22 cellular contexts compared by ENCODE assay signal in the genomic region with DNA sequence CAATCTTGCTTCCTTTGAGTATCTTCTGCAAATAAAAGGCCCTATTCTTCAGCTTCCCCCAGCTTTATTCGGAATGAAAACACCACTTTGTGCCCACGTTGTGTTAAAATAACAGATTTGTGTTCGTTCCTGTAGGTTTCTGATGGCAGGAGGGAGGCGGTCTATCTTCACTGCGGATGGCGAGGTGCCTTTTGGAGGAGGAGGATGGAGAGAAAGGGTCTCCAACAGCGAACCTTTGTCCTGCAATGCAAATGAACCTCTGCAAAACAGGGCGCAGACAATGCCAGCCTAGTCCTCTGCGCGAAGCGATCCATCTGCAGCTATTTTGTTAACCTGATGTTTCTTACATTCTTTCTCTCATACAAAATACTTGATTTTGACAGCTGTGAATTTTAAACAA.
DNase-seq lines count a peak whose midpoint lies in the region; ATAC-seq and TF ChIP-seq lines count a peak whose summit lies in the region.
"Had no signal": no experiment of that assay in that cellular context is flagged by ENCODE, and none has a peak within 500 bp of the region (broad histone marks: within the 10 kb centered on the region; RNA-seq: fewer than 3 reads in every experiment).

No MANE protein-coding gene starts in this region.

- peak overlapping the region; percentile 24 for H3K9ac ChIP-seq in iPS-18a (ENCODE audit: low read length)
- H3K9ac ChIP-seq: BLaER1 had no signal

- POLR2A ChIA-PET in activated CD4-positive, alpha-beta memory T cell treated with anti-CD3 and anti-CD28 coated beads, Interleukin-2, amount 10 ng/mL, durations not matched to agents 7 days and 5 days (lab: Charles Lee), result no interaction called here

- H3K9me3 Mint-ChIP-seq in brain, result peaks cover 0 to 4% (median 0%) of the 10 kb centered on the region in 5 experiments
- H3K9me3 Mint-ChIP-seq in activated naive CD4-positive, alpha-beta T cell treated with anti-CD3 and anti-CD28 coated beads, Interleukin-2, amount 10 ng/mL, durations not matched to agents 7 days and 5 days, result no peaks in the 10 kb centered on the region
- no peaks in the 10 kb centered on the region for H3K9me3 Mint-ChIP-seq in activated CD4-positive, alpha-beta memory T cell treated with anti-CD3 and anti-CD28 coated beads, Interleukin-2, amount 10 ng/mL, durations not matched to agents 7 days and 5 days
- H3K9me3 Mint-ChIP-seq: activated CD4-positive, alpha-beta T cell treated with anti-CD3 and anti-CD28 coated beads, Interleukin-2, amount 10 ng/mL, durations not matched to agents 7 days and 5 days; activated T-helper 2 cell treated with anti-CD3 and anti-CD28 coated beads, Interferon-gamma antibody, Interleukin-2, Interleukin-4, amounts not matched to agents 10 μg/mL and 5 μg/mL and 100 μg/mL, durations not matched to agents 14 hours and 24 hours and 36 hours; T-helper 1 cell treated with Interleukin-12 subunit alpha and Interleukin-12 subunit beta and Interleukin-4 antibody, amounts not matched to agents 30 μg/mL and 1 μg/mL, for 36 hours had no signal

- peaks cover 75% of the 10 kb centered on the region for H3K4me1 Mint-ChIP-seq in brain
- no peaks in the 10 kb centered on the region for H3K4me1 Mint-ChIP-seq in activated naive CD4-positive, alpha-beta T cell treated with anti-CD3 and anti-CD28 coated beads, Interleukin-2, amount 10 ng/mL, durations not matched to agents 7 days and 5 days
- no peaks in the 10 kb centered on the region for H3K4me1 Mint-ChIP-seq in activated CD4-positive, alpha-beta memory T cell treated with anti-CD3 and anti-CD28 coated beads, Interleukin-2, amount 10 ng/mL, durations not matched to agents 7 days and 5 days
- H3K4me1 Mint-ChIP-seq: activated CD4-positive, alpha-beta T cell treated with anti-CD3 and anti-CD28 coated beads, Interleukin-2, amount 10 ng/mL, durations not matched to agents 7 days and 5 days had no signal

- ATAC-seq in right cardiac atrium, result no peak
- ATAC-seq: A549, mucosa of descending colon, sciatic nerve had no signal

- H3K27ac Mint-ChIP-seq in brain, result peak overlapping the region in 4 of 5 experiments; percentile 10 to 69 (median 39)
- no peak overlapping the region for H3K27ac Mint-ChIP-seq in activated naive CD4-positive, alpha-beta T cell treated with anti-CD3 and anti-CD28 coated beads, Interleukin-2, amount 10 ng/mL, durations not matched to agents 7 days and 5 days
- no peak overlapping the region for H3K27ac Mint-ChIP-seq in activated CD4-positive, alpha-beta memory T cell treated with anti-CD3 and anti-CD28 coated beads, Interleukin-2, amount 10 ng/mL, durations not matched to agents 7 days and 5 days
- H3K27ac Mint-ChIP-seq: activated CD4-positive, alpha-beta T cell treated with anti-CD3 and anti-CD28 coated beads, Interleukin-2, amount 10 ng/mL, durations not matched to agents 7 days and 5 days; activated T-helper 2 cell treated with anti-CD3 and anti-CD28 coated beads, Interferon-gamma antibody, Interleukin-2, Interleukin-4, amounts not matched to agents 10 μg/mL and 5 μg/mL and 100 μg/mL, durations not matched to agents 14 hours and 24 hours and 36 hours; T-helper 1 cell treated with Interleukin-12 subunit alpha and Interleukin-12 subunit beta and Interleukin-4 antibody, amounts not matched to agents 30 μg/mL and 1 μg/mL, for 36 hours had no signal

- H3K27ac ChIP-seq in iPS-18a (ENCODE audit: low read length) (peak overlapping the region; percentile 6), right cardiac atrium (ENCODE audit: low read length) (no peak overlapping the region)
- H3K27ac ChIP-seq: A549, BLaER1, coronary artery, Peyer's patch, SJSA1 had no signal

- no peak overlapping the region for H2AFZ ChIP-seq in neuron (ENCODE audit: low read depth, low read length)

- WGBS in right cardiac atrium, result 66% methylated on average over 11 of the region's 11 CpGs

- no peak for TF ChIP-seq CTCF in brain (conservative IDR thresholded peaks at IDR 0.05)

- H3K36me3 ChIP-seq in iPS-18a (ENCODE audit: control insufficient read depth, low read depth, low read length) (no peaks in the 10 kb centered on the region), neuron (ENCODE audit: insufficient read depth, low read length) (no peaks in the 10 kb centered on the region)
- H3K36me3 ChIP-seq: BLaER1, breast epithelium, Peyer's patch, SJSA1 had no signal

- CTCF ChIA-PET in activated naive CD4-positive, alpha-beta T cell treated with anti-CD3 and anti-CD28 coated beads, Interleukin-2, amount 10 ng/mL, durations not matched to agents 7 days and 5 days (lab: Charles Lee), result no interaction called here
- CTCF ChIA-PET in activated CD4-positive, alpha-beta memory T cell treated with anti-CD3 and anti-CD28 coated beads, Interleukin-2, amount 10 ng/mL, durations not matched to agents 7 days and 5 days (lab: Charles Lee), result no interaction called here

- no peaks in the 10 kb centered on the region for H3K9me3 ChIP-seq in iPS-18a (ENCODE audit: control insufficient read depth, low read depth, low read length)
- H3K9me3 ChIP-seq in neuron (ENCODE audit: low read length), result no peaks in the 10 kb centered on the region
- H3K9me3 ChIP-seq in right cardiac atrium (ENCODE audit: control insufficient read depth, low read length), result no peaks in the 10 kb centered on the region
- H3K9me3 ChIP-seq: A549, BLaER1, breast epithelium, mucosa of descending colon, SJSA1 had no signal

- H3K4me3 Mint-ChIP-seq in brain, result peak overlapping the region; percentile 52 to 74 (median 65)
- no peak overlapping the region for H3K4me3 Mint-ChIP-seq in activated naive CD4-positive, alpha-beta T cell treated with anti-CD3 and anti-CD28 coated beads, Interleukin-2, amount 10 ng/mL, durations not matched to agents 7 days and 5 days
- H3K4me3 Mint-ChIP-seq in activated CD4-positive, alpha-beta memory T cell treated with anti-CD3 and anti-CD28 coated beads, Interleukin-2, amount 10 ng/mL, durations not matched to agents 7 days and 5 days, result no peak overlapping the region
- H3K4me3 Mint-ChIP-seq: activated CD4-positive, alpha-beta T cell treated with anti-CD3 and anti-CD28 coated beads, Interleukin-2, amount 10 ng/mL, durations not matched to agents 7 days and 5 days; T-helper 1 cell treated with Interleukin-12 subunit alpha and Interleukin-12 subunit beta and Interleukin-4 antibody, amounts not matched to agents 30 μg/mL and 1 μg/mL, for 36 hours had no signal

- DNase-seq in ELF-1 (ENCODE audit: low read depth, low spot score) (peak; percentile 71), right cardiac atrium (no peak), CD1c-positive myeloid dendritic cell (ENCODE audit: extremely low spot score) (no peak)
- no peak for DNase-seq in activated naive CD4-positive, alpha-beta T cell treated with anti-CD3 and anti-CD28 coated beads, Interleukin-2, amount 10 ng/mL, durations not matched to agents 7 days and 5 days
- DNase-seq in activated CD4-positive, alpha-beta memory T cell treated with anti-CD3 and anti-CD28 coated beads, Interleukin-2, amount 10 ng/mL, durations not matched to agents 7 days and 5 days, result no peak
- DNase-seq: activated CD4-positive, alpha-beta T cell treated with anti-CD3 and anti-CD28 coated beads, Interleukin-2, amount 10 ng/mL, durations not matched to agents 7 days and 5 days; Calu3; KG1; mucosa of descending colon; NCI-H2029; Peyer's patch had no signal

- intact Hi-C loops in right cardiac atrium (cut with DNase I), result no loop called here

- H3K27me3 Mint-ChIP-seq in brain, result peaks cover 63% of the 10 kb centered on the region
- H3K27me3 Mint-ChIP-seq in activated naive CD4-positive, alpha-beta T cell treated with anti-CD3 and anti-CD28 coated beads, Interleukin-2, amount 10 ng/mL, durations not matched to agents 7 days and 5 days, result peaks cover 15% of the 10 kb centered on the region
- peaks cover 21% of the 10 kb centered on the region for H3K27me3 Mint-ChIP-seq in activated CD4-positive, alpha-beta memory T cell treated with anti-CD3 and anti-CD28 coated beads, Interleukin-2, amount 10 ng/mL, durations not matched to agents 7 days and 5 days

- no peaks in the 10 kb centered on the region for H3K36me3 Mint-ChIP-seq in brain
- no peaks in the 10 kb centered on the region for H3K36me3 Mint-ChIP-seq in activated naive CD4-positive, alpha-beta T cell treated with anti-CD3 and anti-CD28 coated beads, Interleukin-2, amount 10 ng/mL, durations not matched to agents 7 days and 5 days
- H3K36me3 Mint-ChIP-seq in activated CD4-positive, alpha-beta memory T cell treated with anti-CD3 and anti-CD28 coated beads, Interleukin-2, amount 10 ng/mL, durations not matched to agents 7 days and 5 days (ENCODE audit: low read depth), result no peaks in the 10 kb centered on the region

- peaks cover 61% of the 10 kb centered on the region for H3K4me1 ChIP-seq in iPS-18a (ENCODE audit: control insufficient read depth, low read depth, low read length)
- H3K4me1 ChIP-seq in neuron (ENCODE audit: insufficient read depth, low read length), result peaks cover 48% of the 10 kb centered on the region
- H3K4me1 ChIP-seq in right cardiac atrium (ENCODE audit: control insufficient read depth, insufficient read depth, low read length), result no peaks in the 10 kb centered on the region
- H3K4me1 ChIP-seq: A549, BLaER1, Peyer's patch, SJSA1 had no signal

- H3K4me3 ChIP-seq in iPS-18a (ENCODE audit: low read length) (peak overlapping the region; percentile 48), neuron (ENCODE audit: low read length) (peak overlapping the region; percentile 3), right cardiac atrium (ENCODE audit: low read length) (no peak overlapping the region)
- H3K4me3 ChIP-seq: A549, BLaER1, breast epithelium, coronary artery, mucosa of descending colon, Peyer's patch, SJSA1 had no signal

- H3K27me3 ChIP-seq in iPS-18a (ENCODE audit: control insufficient read depth, insufficient read depth, low read length) (peaks cover 85% of the 10 kb centered on the region), neuron (ENCODE audit: insufficient read depth, low read length) (no peaks in the 10 kb centered on the region), right cardiac atrium (ENCODE audit: control insufficient read depth, insufficient read depth) (no peaks in the 10 kb centered on the region)
- H3K27me3 ChIP-seq: BLaER1, breast epithelium, Peyer's patch, SJSA1 had no signal

Comparison
In these comparisons a context has a peak if more than half of its experiments do, and no peak if none do; other contexts are left out.
1. H3K27ac Mint-ChIP-seq: peak in brain (4 of 5); none in activated naive CD4-positive, alpha-beta T cell treated with anti-CD3 and anti-CD28 coated beads, Interleukin-2, amount 10 ng/mL, durations not matched to agents 7 days and 5 days (single experiment) and activated CD4-positive, alpha-beta memory T cell treated with anti-CD3 and anti-CD28 coated beads, Interleukin-2, amount 10 ng/mL, durations not matched to agents 7 days and 5 days (single experiment).
2. H3K4me3 Mint-ChIP-seq: peak in brain (5 of 5); none in activated naive CD4-positive, alpha-beta T cell treated with anti-CD3 and anti-CD28 coated beads, Interleukin-2, amount 10 ng/mL, durations not matched to agents 7 days and 5 days (single experiment) and activated CD4-positive, alpha-beta memory T cell treated with anti-CD3 and anti-CD28 coated beads, Interleukin-2, amount 10 ng/mL, durations not matched to agents 7 days and 5 days (single experiment).